Comparison of ENCODE assay signal across 22 cellular contexts in the genomic region with DNA sequence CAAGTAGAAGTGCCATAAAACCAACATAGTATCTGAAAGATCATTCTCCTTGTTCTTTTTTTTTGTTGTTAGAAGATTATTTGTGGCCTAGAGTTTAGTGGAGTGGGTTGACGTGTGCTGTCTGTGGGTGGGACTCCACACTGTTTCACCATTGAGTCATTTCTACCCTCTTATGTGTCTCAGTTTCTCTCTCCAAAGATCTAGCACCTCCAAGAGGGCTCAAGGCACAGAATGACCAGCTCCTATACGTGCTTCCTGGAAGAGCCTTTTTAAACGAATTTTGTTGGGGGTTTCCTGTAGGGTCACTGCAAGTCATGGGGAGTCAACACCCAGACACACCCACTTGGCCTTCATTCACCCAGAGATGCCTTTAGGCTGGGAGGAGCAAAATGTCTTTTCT.
DNase-seq lines count a peak whose midpoint lies in the region; ATAC-seq lines count a peak whose summit lies in the region.
"Had no signal": no experiment of that assay in that cellular context is flagged by ENCODE, and none has a peak within 500 bp of the region (broad histone marks: within the 10 kb centered on the region; RNA-seq: fewer than 3 reads in every experiment).

No MANE protein-coding gene starts in this region.

- peak overlapping the region; percentile 54 for H3K4me3 Mint-ChIP-seq in activated CD4-positive, alpha-beta T cell treated with anti-CD3 and anti-CD28 coated beads, Interleukin-2, amount 10 ng/mL, durations not matched to agents 24 days and 14 days
- peak overlapping the region; percentile 53 for H3K4me3 Mint-ChIP-seq in activated naive CD8-positive, alpha-beta T cell treated with anti-CD3 and anti-CD28 coated beads for 36 hours
- H3K4me3 Mint-ChIP-seq: central memory CD8-positive, alpha-beta T cell; nephron progenitor cell had no signal

- peak overlapping the region; percentile 88 for H3K27ac Mint-ChIP-seq in activated CD4-positive, alpha-beta T cell treated with anti-CD3 and anti-CD28 coated beads, Interleukin-2, amount 10 ng/mL, durations not matched to agents 24 days and 14 days
- H3K27ac Mint-ChIP-seq in activated naive CD8-positive, alpha-beta T cell treated with anti-CD3 and anti-CD28 coated beads for 36 hours: peak overlapping the region; percentile 89
- H3K27ac Mint-ChIP-seq: nephron progenitor cell had no signal

- H3K4me1 Mint-ChIP-seq in activated CD4-positive, alpha-beta T cell treated with anti-CD3 and anti-CD28 coated beads, Interleukin-2, amount 10 ng/mL, durations not matched to agents 24 days and 14 days: peaks cover 30% of the 10 kb centered on the region
- peaks cover 33% of the 10 kb centered on the region for H3K4me1 Mint-ChIP-seq in activated naive CD8-positive, alpha-beta T cell treated with anti-CD3 and anti-CD28 coated beads for 36 hours
- H3K4me1 Mint-ChIP-seq: nephron progenitor cell had no signal

- H3K9me3 Mint-ChIP-seq in activated CD4-positive, alpha-beta T cell treated with anti-CD3 and anti-CD28 coated beads, Interleukin-2, amount 10 ng/mL, durations not matched to agents 24 days and 14 days: peaks cover 3% of the 10 kb centered on the region
- H3K9me3 Mint-ChIP-seq in activated naive CD8-positive, alpha-beta T cell treated with anti-CD3 and anti-CD28 coated beads for 36 hours: peaks cover 2% of the 10 kb centered on the region
- H3K9me3 Mint-ChIP-seq: central memory CD8-positive, alpha-beta T cell had no signal

- no peaks in the 10 kb centered on the region for H3K27me3 Mint-ChIP-seq in activated CD4-positive, alpha-beta T cell treated with anti-CD3 and anti-CD28 coated beads, Interleukin-2, amount 10 ng/mL, durations not matched to agents 24 days and 14 days
- no peaks in the 10 kb centered on the region for H3K27me3 Mint-ChIP-seq in activated naive CD8-positive, alpha-beta T cell treated with anti-CD3 and anti-CD28 coated beads for 36 hours
- H3K27me3 Mint-ChIP-seq: central memory CD8-positive, alpha-beta T cell had no signal

- H3K36me3 Mint-ChIP-seq in activated CD4-positive, alpha-beta T cell treated with anti-CD3 and anti-CD28 coated beads, Interleukin-2, amount 10 ng/mL, durations not matched to agents 24 days and 14 days (ENCODE audit: low read depth): peaks cover 8% of the 10 kb centered on the region
- peaks cover 9% of the 10 kb centered on the region for H3K36me3 Mint-ChIP-seq in activated naive CD8-positive, alpha-beta T cell treated with anti-CD3 and anti-CD28 coated beads for 36 hours

- peak; percentile 62 for DNase-seq in activated CD4-positive, alpha-beta T cell treated with anti-CD3 and anti-CD28 coated beads, Interleukin-2, amount 10 ng/mL, durations not matched to agents 24 days and 14 days
- no peak for DNase-seq in activated CD4-positive, alpha-beta T cell treated with anti-CD3 and anti-CD28 coated beads for 1 hour
- DNase-seq in activated naive CD8-positive, alpha-beta T cell treated with anti-CD3 and anti-CD28 coated beads for 36 hours: peak; percentile 25
- DNase-seq in superior temporal gyrus (ENCODE audit: extremely low spot score): no peak
- DNase-seq in head of caudate nucleus: no peak
- no peak for DNase-seq in KG1 (lab: John Stamatoyannopoulos, UW)
- DNase-seq: aorta; BE2C; effector CD8-positive, alpha-beta T cell; esophagus squamous epithelium; HCEC 1CT; left cardiac atrium; NCI-H1930; nephron progenitor cell; posterior cingulate gyrus; stimulated activated CD8-positive, alpha-beta memory T cell treated with anti-CD3 and anti-CD28 coated beads, Interleukin-4, amount 100 ng/mL, for 48 hours; T1000 had no signal

- intact Hi-C loops in activated CD4-positive, alpha-beta T cell treated with anti-CD3 and anti-CD28 coated beads, Interleukin-2, amount 10 ng/mL, durations not matched to agents 24 days and 14 days (cut with micrococcal nuclease): loop anchor here (1.0 to 5.0 kb wide), 4 partner anchors 13 to 347 kb away; a partner anchor contains a TSS
- intact Hi-C loops in head of caudate nucleus (cut with DNase I): no loop called here

- ATAC-seq in GM18519 (IDR thresholded peaks at IDR 0.05; ENCODE audit: low FRiP score, unreplicated experiment): peak; percentile 82
- ATAC-seq in HG03565 (IDR thresholded peaks at IDR 0.05; ENCODE audit: unreplicated experiment): peak; percentile 79
- ATAC-seq: K562, left cardiac atrium, Panc1 had no signal

Comparison
In these comparisons a context has a peak if more than half of its experiments do, and no peak if none do; other contexts are left out.
1. DNase-seq: peak in activated CD4-positive, alpha-beta T cell treated with anti-CD3 and anti-CD28 coated beads, Interleukin-2, amount 10 ng/mL, durations not matched to agents 24 days and 14 days (single experiment) and activated naive CD8-positive, alpha-beta T cell treated with anti-CD3 and anti-CD28 coated beads for 36 hours (single experiment); none in activated CD4-positive, alpha-beta T cell treated with anti-CD3 and anti-CD28 coated beads for 1 hour (single experiment), superior temporal gyrus (single experiment), head of caudate nucleus (0 of 42) and KG1 (single experiment).